ENCODE assay signal across 29 cellular contexts in the genomic region with DNA sequence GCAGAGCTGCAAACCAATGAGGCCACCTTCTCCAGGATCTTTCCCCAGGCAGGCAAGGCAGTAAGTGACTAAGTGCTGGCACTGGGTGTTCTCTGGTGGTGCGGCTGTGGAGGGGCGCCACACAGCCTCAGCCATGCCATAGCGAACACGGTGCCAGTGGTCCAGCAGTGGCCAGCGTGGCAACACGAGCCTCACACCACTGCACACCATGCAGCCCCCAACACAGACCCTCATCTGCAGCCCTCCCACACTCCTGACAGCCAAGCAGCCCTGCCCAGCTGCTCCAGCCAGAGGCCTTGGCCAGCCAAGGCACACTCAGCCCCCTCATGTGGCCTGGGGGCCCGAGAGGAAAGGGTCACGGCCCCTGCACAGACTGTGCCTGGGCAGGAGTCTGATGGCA. TPM values are rescaled to one million over a fixed set of nuclear protein-coding genes. Genes with fewer than 3 reads are reported as not detected.
DNase-seq lines count a peak whose midpoint lies in the region; ATAC-seq, FAIRE-seq and TF ChIP-seq lines count a peak whose summit lies in the region.
"Had no signal": no experiment of that assay in that cellular context is flagged by ENCODE, and none has a peak within 500 bp of the region (broad histone marks: within the 10 kb centered on the region; RNA-seq: fewer than 3 reads in every experiment).

No MANE protein-coding gene starts in this region.

- H4K20me1 ChIP-seq in K562 (replicated peaks; ENCODE audit: control insufficient read depth, insufficient read depth, low read length) = peaks cover 28% of the 10 kb centered on the region; the same call in 1 of the 2 replicates

- no peak for DNase-seq in activated CD4-positive, alpha-beta T cell treated with anti-CD3 and anti-CD28 coated beads, Interleukin-2, amount 10 ng/mL, durations not matched to agents 7 days and 5 days
- no peak for DNase-seq in activated CD4-positive, alpha-beta T cell treated with anti-CD3 and anti-CD28 coated beads for 48 hours
- DNase-seq in HFFc6 = no peak
- no peak for DNase-seq in K562 (ENCODE audit: extremely low read depth in 1 of 4, low spot score in 3 of 4)
- no peak for DNase-seq in psoas muscle
- no peak for DNase-seq in CD8-positive, alpha-beta memory T cell
- no peak for DNase-seq in ovary
- DNase-seq: activated gamma-delta T cell; activated T-cell treated with anti-CD3 and anti-CD28 coated beads for 4 hours; adrenal gland; CD8-positive, alpha-beta T cell; H9; kidney glomerular epithelial cell; lower lobe of right lung; NCI-H1436; NCI-H2081 treated with DMSO at 0.1 percent for 48 hours; NCI-H345; nephron progenitor cell; T-helper 1 cell had no signal

- H3K27me3 ChIP-seq in K562 (ENCODE audit: control insufficient read depth in 2 of 2, insufficient read depth in 2 of 2, low read length in 2 of 2) = no peaks in the 10 kb centered on the region
- H3K27me3 ChIP-seq in psoas muscle (ENCODE audit: insufficient read depth in 3 of 3, low read length in 2 of 3) = no peaks in the 10 kb centered on the region
- H3K27me3 ChIP-seq in CD8-positive, alpha-beta memory T cell (ENCODE audit: insufficient read depth, low read length, poor library complexity, severe bottlenecking) = no peaks in the 10 kb centered on the region
- no peaks in the 10 kb centered on the region for H3K27me3 ChIP-seq in ovary
- H3K27me3 ChIP-seq: adrenal gland, vagina had no signal

- H3K4me3 ChIP-seq in K562 (no peak overlapping the region), psoas muscle (no peak overlapping the region), ovary (no peak overlapping the region)
- no peak overlapping the region for H3K4me3 ChIP-seq in CD8-positive, alpha-beta memory T cell (ENCODE audit: low read length)
- H3K4me3 ChIP-seq: adrenal gland, lower lobe of right lung, prostate gland, thoracic aorta, vagina had no signal

- H3K9ac ChIP-seq in K562 (ENCODE audit: insufficient read depth in 1 of 2, low read depth in 2 of 2, low read length in 2 of 2) = peak overlapping the region in 1 of 2 experiments; percentile 83; a peak in 2 of 4 replicates

- no peaks in the 10 kb centered on the region for H3K27me3 Mint-ChIP-seq in activated CD4-positive, alpha-beta T cell treated with anti-CD3 and anti-CD28 coated beads, Interleukin-2, amount 10 ng/mL, durations not matched to agents 7 days and 5 days
- H3K27me3 Mint-ChIP-seq in HFFc6 (ENCODE audit: insufficient read depth) = peaks cover 13% of the 10 kb centered on the region
- H3K27me3 Mint-ChIP-seq in CD8-positive, alpha-beta memory T cell = no peaks in the 10 kb centered on the region
- H3K27me3 Mint-ChIP-seq: stimulated activated naive CD8-positive, alpha-beta T cell treated with anti-CD3 and anti-CD28 coated beads, Interleukin-15, Interleukin-2, amounts not matched to agents 100 ng/mL and 50 ng/mL, for 24 hours had no signal

- peaks cover 13% of the 10 kb centered on the region for H3K9me1 ChIP-seq in K562 (ENCODE audit: control insufficient read depth, insufficient read depth, low read length)

- peaks cover 77% of the 10 kb centered on the region for H3K79me2 ChIP-seq in K562 (ENCODE audit: control insufficient read depth, insufficient read depth, low read length)

- no peak for TF ChIP-seq RAD21 in K562 (CRISPR knock-in tag; conservative IDR thresholded peaks at IDR 0.05 in 1 of 2, IDR thresholded peaks at IDR 0.05 in 1 of 2)

- H3K9me3 ChIP-seq in K562 (replicated peaks; ENCODE audit: control insufficient read depth, insufficient read depth, low read depth, low read length) = no peaks in the 10 kb centered on the region
- no peaks in the 10 kb centered on the region for H3K9me3 ChIP-seq in psoas muscle
- H3K9me3 ChIP-seq in CD8-positive, alpha-beta memory T cell (ENCODE audit: low read length) = no peaks in the 10 kb centered on the region
- H3K9me3 ChIP-seq in ovary = no peaks in the 10 kb centered on the region
- H3K9me3 ChIP-seq: adrenal gland, lower lobe of right lung, prostate gland, thoracic aorta, vagina had no signal

- TF ChIP-seq POLR2A in K562 (conservative IDR thresholded peaks at IDR 0.05) = no peak
- TF ChIP-seq POLR2A in ovary (IDR thresholded peaks at IDR 0.05) = no peak

- POLR2A ChIA-PET in activated CD4-positive, alpha-beta T cell treated with anti-CD3 and anti-CD28 coated beads, Interleukin-2, amount 10 ng/mL, durations not matched to agents 7 days and 5 days (lab: Charles Lee) = no interaction called here
- POLR2A ChIA-PET in K562 (lab: Yijun Ruan, JAX) = interaction anchor here (0.6 to 4.3 kb wide), 2 partner anchors 11 to 588 kb away, joined by 3 to 30 read pairs; no protein-coding TSS in a partner anchor
- POLR2A ChIA-PET in CD8-positive, alpha-beta memory T cell (lab: Charles Lee) = no interaction called here

- H3K27ac ChIP-seq in K562 (ENCODE audit: extremely low read depth, low read depth, low read length) (no peak overlapping the region), psoas muscle (peak overlapping the region; percentile 30), ovary (no peak overlapping the region)
- no peak overlapping the region for H3K27ac ChIP-seq in CD8-positive, alpha-beta memory T cell (ENCODE audit: low read depth, low read length)
- H3K27ac ChIP-seq: 22Rv1, lower lobe of right lung, prostate gland, thoracic aorta had no signal

- no peak overlapping the region for H2AFZ ChIP-seq in K562 (ENCODE audit: low read depth, low read length)

- no peak overlapping the region for H3K4me2 ChIP-seq in K562 (ENCODE audit: insufficient read depth, low read length)

- no peak for TF ChIP-seq CTCF in HFFc6 (IDR thresholded peaks at IDR 0.05)
- no peak for TF ChIP-seq CTCF in K562 (IDR thresholded peaks at IDR 0.05 in 2 of 3, conservative IDR thresholded peaks at IDR 0.05 in 1 of 3; ENCODE audit: insufficient read depth in 2 of 3, low read depth in 1 of 3, low read length in 3 of 3)
- TF ChIP-seq CTCF in psoas muscle (IDR thresholded peaks at IDR 0.05) = no peak
- TF ChIP-seq CTCF in ovary (IDR thresholded peaks at IDR 0.05) = no peak

- in situ Hi-C loops in K562 (cut with MboI) = no loop called here

- CTCF ChIA-PET in activated CD4-positive, alpha-beta T cell treated with anti-CD3 and anti-CD28 coated beads, Interleukin-2, amount 10 ng/mL, durations not matched to agents 7 days and 5 days (lab: Charles Lee) = no interaction called here
- CTCF ChIA-PET in K562 (lab: Yijun Ruan, JAX; ENCODE audit: low intra/inter-chr PET ratio) = no interaction called here
- CTCF ChIA-PET in CD8-positive, alpha-beta memory T cell (lab: Charles Lee) = no interaction called here

- H3K4me3 Mint-ChIP-seq in activated CD4-positive, alpha-beta T cell treated with anti-CD3 and anti-CD28 coated beads, Interleukin-2, amount 10 ng/mL, durations not matched to agents 7 days and 5 days = no peak overlapping the region
- H3K4me3 Mint-ChIP-seq in HFFc6 = 0 out of 2 replicates have a peak overlapping the region, but pooled peaks have one; percentile 7
- peak overlapping the region in 1 of 7 donors; percentile 47 for H3K4me3 Mint-ChIP-seq in CD8-positive, alpha-beta memory T cell

- BruUV-seq in K562 (replicated peaks; lab: Mats Ljungman, UMichigan) = no TSS peak

- H3K4me1 ChIP-seq in K562 (replicated peaks in 1 of 2; ENCODE audit: control insufficient read depth in 2 of 2, insufficient read depth in 2 of 2, low read length in 2 of 2) (peaks cover 35 to 86% of the 10 kb centered on the region in 2 experiments), psoas muscle (peaks cover 62% of the 10 kb centered on the region), ovary (ENCODE audit: insufficient read depth) (peaks cover 16% of the 10 kb centered on the region)
- peaks cover 30% of the 10 kb centered on the region for H3K4me1 ChIP-seq in CD8-positive, alpha-beta memory T cell (ENCODE audit: insufficient read depth, low read length)

- H3K4me1 Mint-ChIP-seq in activated CD4-positive, alpha-beta T cell treated with anti-CD3 and anti-CD28 coated beads, Interleukin-2, amount 10 ng/mL, durations not matched to agents 7 days and 5 days = peaks cover 24% of the 10 kb centered on the region
- H3K4me1 Mint-ChIP-seq in HFFc6 (ENCODE audit: low read depth) = peaks cover 55% of the 10 kb centered on the region
- peaks cover 29 to 53% (median 37%) of the 10 kb centered on the region in 3 donors for H3K4me1 Mint-ChIP-seq in CD8-positive, alpha-beta memory T cell

- H3K36me3 ChIP-seq in K562 (ENCODE audit: control insufficient read depth, insufficient read depth, low read length) (peaks cover 58% of the 10 kb centered on the region), psoas muscle (ENCODE audit: insufficient read depth in 1 of 2, low read depth in 1 of 2) (peaks cover 0 to 37% of the 10 kb centered on the region in 2 donors), ovary (no peaks in the 10 kb centered on the region)
- peaks cover 7% of the 10 kb centered on the region for H3K36me3 ChIP-seq in CD8-positive, alpha-beta memory T cell (ENCODE audit: insufficient read depth, low read length)

- intact Hi-C loops in K562 (cut with micrococcal nuclease) (loop anchor here (5.0 kb wide), 1 partner anchor 56 kb away; a partner anchor contains a TSS), psoas muscle (cut with DNase I) (no loop called here), ovary (cut with DNase I) (no loop called here)

- peak overlapping the region; percentile 54 for H3K27ac Mint-ChIP-seq in activated CD4-positive, alpha-beta T cell treated with anti-CD3 and anti-CD28 coated beads, Interleukin-2, amount 10 ng/mL, durations not matched to agents 7 days and 5 days
- peak overlapping the region; percentile 31 for H3K27ac Mint-ChIP-seq in HFFc6
- H3K27ac Mint-ChIP-seq in CD8-positive, alpha-beta memory T cell = peak overlapping the region in 3 of 8 donors; percentile 66 to 83 (median 79)
- H3K27ac Mint-ChIP-seq: nephron progenitor cell had no signal

- ATAC-seq in K562 (no peak), psoas muscle (no peak), HG03039 (IDR thresholded peaks at IDR 0.05; ENCODE audit: unreplicated experiment) (no peak)
- ATAC-seq: activated CD4-positive, CD25-positive, alpha-beta regulatory T cell treated with anti-CD3 and anti-CD28 coated beads, Interleukin-2, amount 50 U/mL, for 24 hours; CD8-positive, alpha-beta T cell; lower lobe of right lung had no signal

- TF ChIP-seq EP300 in K562 (IDR thresholded peaks at IDR 0.05; ENCODE audit: low read length) (no peak), ovary (IDR thresholded peaks at IDR 0.05) (no peak)

- 97% methylated on average over 7 of the region's 8 CpGs for WGBS in K562 (ENCODE audit: insufficient coverage, low coverage, missing lambda C conversion rate)
- WGBS in psoas muscle, 3 donors = 64 to 87% (median 72%) methylated on average over 7 to 8 of the region's 8 CpGs
- WGBS in ovary, 3 donors = 79 to 87% (median 83%) methylated on average over 8 of the region's 8 CpGs

- no peaks in the 10 kb centered on the region for H3K9me3 Mint-ChIP-seq in activated CD4-positive, alpha-beta T cell treated with anti-CD3 and anti-CD28 coated beads, Interleukin-2, amount 10 ng/mL, durations not matched to agents 7 days and 5 days
- no peaks in the 10 kb centered on the region for H3K9me3 Mint-ChIP-seq in HFFc6
- no peaks in the 10 kb centered on the region for H3K9me3 Mint-ChIP-seq in CD8-positive, alpha-beta memory T cell
- H3K9me3 Mint-ChIP-seq: CD8-positive, alpha-beta T cell; H9; nephron progenitor cell; stimulated activated naive CD8-positive, alpha-beta T cell treated with anti-CD3 and anti-CD28 coated beads, Interleukin-15, Interleukin-2, amounts not matched to agents 100 ng/mL and 50 ng/mL, for 24 hours had no signal

- no peak for FAIRE-seq in K562 (lab: Jason Lieb, UNC)
- FAIRE-seq: HTR-8/SVneo, TTC549 had no signal

- H3K36me3 Mint-ChIP-seq in activated CD4-positive, alpha-beta T cell treated with anti-CD3 and anti-CD28 coated beads, Interleukin-2, amount 10 ng/mL, durations not matched to agents 7 days and 5 days (ENCODE audit: low read depth) = peaks cover 17% of the 10 kb centered on the region
- H3K36me3 Mint-ChIP-seq in HFFc6 (ENCODE audit: low read depth) = peaks cover 9% of the 10 kb centered on the region
- peaks cover 0 to 41% (median 2%) of the 10 kb centered on the region in 3 donors for H3K36me3 Mint-ChIP-seq in CD8-positive, alpha-beta memory T cell

RNA-seq across cellular contexts. Expression of a gene that starts 3.0 kb away (rescaled TPM):
- 100 to 1,000 TPM; 123 to 126 TPM for total RNA-seq in activated CD4-positive, alpha-beta T cell treated with anti-CD3 and anti-CD28 coated beads, Interleukin-2, amount 10 ng/mL, durations not matched to agents 7 days and 5 days
- total RNA-seq in HFFc6 (2021; fragmentation: NEBNext Ultra II Directional; extraction: Animal tissue kit (Norgen Biotek cat#: 25700)) = 10 to 100 TPM; 65.6 to 78.3 (median 69.8) TPM
- total RNA-seq in K562 (2011; cell fraction: chromatin; rRNA removed; ENCODE audit: low replicate concordance) = 317 and 866 TPM in 2 replicates
- 565 and 578 TPM in 2 replicates for total RNA-seq in K562 (2011; cell fraction: nucleolus; rRNA removed)
- 402 and 440 TPM in 2 replicates for total RNA-seq in K562 (2011; cell fraction: nucleoplasm; rRNA removed)
- total RNA-seq in K562 (2014; rRNA removed) = 151 and 179 TPM in 2 replicates
- 62.1 and 77.4 TPM in 2 replicates for total RNA-seq in K562 (2014; rRNA removed; fragmentation: Illumina TruSeq; extraction: Trizol)
- 85.4 and 88.8 TPM in 2 replicates for total RNA-seq in K562 (2015; rRNA removed; fragmentation: Illumina TruSeq; extraction: Trizol)
- 153 and 164 TPM in 2 replicates for total RNA-seq in K562 (2021)
- 110 and 164 TPM in 2 replicates for polyA plus RNA-seq in K562 (2011; rRNA removed)
- polyA plus RNA-seq in K562 (2011; cell fraction: cytosol; rRNA removed) = 195 and 300 TPM in 2 replicates
- 663 and 798 TPM in 2 replicates for polyA plus RNA-seq in K562 (2011; cell fraction: nucleus; rRNA removed)
- polyA plus RNA-seq in K562 (2012) = 151 and 204 TPM in 2 replicates
- polyA plus RNA-seq in K562 (2014; fragmentation: Illumina TruSeq; extraction: Trizol) = 143 and 151 TPM in 2 replicates
- polyA plus RNA-seq in K562 (2014; fragmentation: Nextera tagmentation; extraction: Ambion mirVana) = 10 to 100 TPM in 1 of 2 experiments, 1 to 10 TPM in 1; 3.6 to 11.8 TPM
- 183 TPM in 2 replicates for polyA plus RNA-seq in K562 (2014; rRNA removed)
- 68.4 and 103 TPM in 2 replicates for polyA minus RNA-seq in K562 (2011; rRNA and poly(A)+ RNA removed)
- 79.6 and 101 TPM in 2 replicates for polyA minus RNA-seq in K562 (2011; cell fraction: cytosol; rRNA and poly(A)+ RNA removed)
- 108 and 123 TPM in 2 replicates for polyA minus RNA-seq in K562 (2011; cell fraction: nucleus; rRNA and poly(A)+ RNA removed)
- 10 to 100 TPM; 55.6 to 80.8 (median 64.0) TPM for total RNA-seq in psoas muscle
- 10 to 100 TPM; 71.2 to 72.7 (median 71.8) TPM for polyA plus RNA-seq in psoas muscle
- 100 to 1,000 TPM; 117 to 118 TPM for total RNA-seq in CD8-positive, alpha-beta memory T cell
- 70.5 TPM for polyA plus RNA-seq in CD8-positive, alpha-beta memory T cell
- 100 to 1,000 TPM; 102 to 135 (median 109) TPM for total RNA-seq in ovary
- 100 to 1,000 TPM in 1 of 2 donors, 10 to 100 TPM in 1; 72.6 to 119 TPM for polyA plus RNA-seq in ovary

RNA-seq across cellular contexts. Expression of a gene that starts 3.1 kb away (rescaled TPM):
- 10 to 100 TPM; 25.2 to 27.6 TPM for total RNA-seq in activated CD4-positive, alpha-beta T cell treated with anti-CD3 and anti-CD28 coated beads, Interleukin-2, amount 10 ng/mL, durations not matched to agents 7 days and 5 days
- total RNA-seq in HFFc6 (2021; fragmentation: NEBNext Ultra II Directional; extraction: Animal tissue kit (Norgen Biotek cat#: 25700)) = 10 to 100 TPM; 24.6 to 31.5 (median 26.6) TPM
- total RNA-seq in K562 (2011; cell fraction: chromatin; rRNA removed; ENCODE audit: low replicate concordance) = 3.4 and 22.1 TPM in 2 replicates
- 31.8 and 32.0 TPM in 2 replicates for total RNA-seq in K562 (2011; cell fraction: nucleolus; rRNA removed)
- total RNA-seq in K562 (2011; cell fraction: nucleoplasm; rRNA removed) = 11.2 and 13.9 TPM in 2 replicates
- total RNA-seq in K562 (2014; rRNA removed) (21.6 and 33.4 TPM in 2 replicates), K562 (2014; rRNA removed; fragmentation: Illumina TruSeq; extraction: Trizol) (3.0 and 3.5 TPM in 2 replicates), K562 (2015; rRNA removed; fragmentation: Illumina TruSeq; extraction: Trizol) (8.4 and 10.1 TPM in 2 replicates), K562 (2021) (25.4 and 25.8 TPM in 2 replicates), psoas muscle (10 to 100 TPM; 18.2 to 39.5 (median 23.8) TPM), ovary (10 to 100 TPM; 13.8 to 21.0 (median 14.8) TPM)
- polyA plus RNA-seq in K562 (2011; rRNA removed) (3.5 and 5.7 TPM in 2 replicates), K562 (2014; fragmentation: Illumina TruSeq; extraction: Trizol) (2.7 and 9.1 TPM in 2 replicates), K562 (2014; fragmentation: Nextera tagmentation; extraction: Ambion mirVana) (under 1 TPM; 0.11 to 0.20 TPM), K562 (2014; rRNA removed) (12.4 and 12.9 TPM in 2 replicates), psoas muscle (10 to 100 TPM; 31.3 to 38.1 (median 33.4) TPM), ovary (10 to 100 TPM in 1 of 2 donors, 1 to 10 TPM in 1; 2.4 to 18.3 TPM)
- 7.2 and 32.1 TPM in 2 replicates for polyA plus RNA-seq in K562 (2011; cell fraction: cytosol; rRNA removed)
- 5.6 and 10.3 TPM in 2 replicates for polyA plus RNA-seq in K562 (2011; cell fraction: nucleus; rRNA removed)
- 14.5 and 17.3 TPM in 2 replicates for polyA plus RNA-seq in K562 (2012)
- polyA minus RNA-seq in K562 (2011; rRNA and poly(A)+ RNA removed) = 2.1 and 2.4 TPM in 2 replicates
- polyA minus RNA-seq in K562 (2011; cell fraction: cytosol; rRNA and poly(A)+ RNA removed) = 9.2 and 12.1 TPM in 2 replicates
- polyA minus RNA-seq in K562 (2011; cell fraction: nucleus; rRNA and poly(A)+ RNA removed) = 14.0 and 17.8 TPM in 2 replicates
- 10 to 100 TPM; 17.6 to 18.3 TPM for total RNA-seq in CD8-positive, alpha-beta memory T cell
- 23.6 TPM for polyA plus RNA-seq in CD8-positive, alpha-beta memory T cell

RNA-seq across cellular contexts. Expression of a gene that starts 9.6 kb away (rescaled TPM):
- 1 to 10 TPM; 3.1 to 3.7 TPM for total RNA-seq in activated CD4-positive, alpha-beta T cell treated with anti-CD3 and anti-CD28 coated beads, Interleukin-2, amount 10 ng/mL, durations not matched to agents 7 days and 5 days
- under 1 TPM; 0.07 to 0.20 (median 0.13) TPM for total RNA-seq in HFFc6 (2021; fragmentation: NEBNext Ultra II Directional; extraction: Animal tissue kit (Norgen Biotek cat#: 25700))
- 0.19 and 0.58 TPM in 2 replicates for total RNA-seq in K562 (2011; cell fraction: chromatin; rRNA removed; ENCODE audit: low replicate concordance)
- total RNA-seq in K562 (2011; cell fraction: nucleolus; rRNA removed) = 0.53 and 0.67 TPM in 2 replicates
- 0.15 and 0.23 TPM in 2 replicates for total RNA-seq in K562 (2011; cell fraction: nucleoplasm; rRNA removed)
- 0.12 TPM in 1 of 2 replicates, not detected in the other for total RNA-seq in K562 (2014; rRNA removed)
- not detected in 2 replicates for total RNA-seq in K562 (2014; rRNA removed; fragmentation: Illumina TruSeq; extraction: Trizol)
- total RNA-seq in K562 (2015; rRNA removed; fragmentation: Illumina TruSeq; extraction: Trizol) = 0.04 TPM in 1 of 2 replicates, not detected in the other
- total RNA-seq in K562 (2021) = 0.07 and 0.09 TPM in 2 replicates
- polyA plus RNA-seq in K562 (2011; rRNA removed) = 0.05 TPM in 1 of 2 replicates, not detected in the other
- 0.03 and 0.06 TPM in 2 replicates for polyA plus RNA-seq in K562 (2011; cell fraction: cytosol; rRNA removed)
- 0.25 and 0.31 TPM in 2 replicates for polyA plus RNA-seq in K562 (2011; cell fraction: nucleus; rRNA removed)
- 0.26 and 0.37 TPM in 2 replicates for polyA plus RNA-seq in K562 (2012)
- not detected in 2 replicates for polyA plus RNA-seq in K562 (2014; fragmentation: Illumina TruSeq; extraction: Trizol)
- polyA plus RNA-seq in K562 (2014; fragmentation: Nextera tagmentation; extraction: Ambion mirVana) = not detected
- polyA plus RNA-seq in K562 (2014; rRNA removed) = 0.03 and 0.13 TPM in 2 replicates
- polyA minus RNA-seq in K562 (2011; rRNA and poly(A)+ RNA removed) = not detected in 2 replicates
- polyA minus RNA-seq in K562 (2011; cell fraction: cytosol; rRNA and poly(A)+ RNA removed) = not detected in 2 replicates
- 0.13 and 0.22 TPM in 2 replicates for polyA minus RNA-seq in K562 (2011; cell fraction: nucleus; rRNA and poly(A)+ RNA removed)
- under 1 TPM in 3 of 4 donors, not detected in 1; 0.06 to 0.10 (median 0.06) TPM for total RNA-seq in psoas muscle
- under 1 TPM; 0.08 to 0.25 (median 0.18) TPM for polyA plus RNA-seq in psoas muscle
- total RNA-seq in CD8-positive, alpha-beta memory T cell = under 1 TPM; 0.53 to 0.62 TPM
- 0.28 TPM for polyA plus RNA-seq in CD8-positive, alpha-beta memory T cell
- under 1 TPM in 6 of 7 donors, not detected in 1; 0.07 to 0.40 (median 0.23) TPM for total RNA-seq in ovary
- polyA plus RNA-seq in ovary = under 1 TPM in 1 of 2 donors, not detected in 1; 0.24 TPM
- total RNA-seq: SK-MEL-5 had no signal

RNA-seq across cellular contexts. Expression of a gene that starts 13.1 kb away (rescaled TPM):
- total RNA-seq in activated CD4-positive, alpha-beta T cell treated with anti-CD3 and anti-CD28 coated beads, Interleukin-2, amount 10 ng/mL, durations not matched to agents 7 days and 5 days = 10 to 100 TPM; 18.9 to 24.4 TPM
- total RNA-seq in HFFc6 (2021; fragmentation: NEBNext Ultra II Directional; extraction: Animal tissue kit (Norgen Biotek cat#: 25700)) = 10 to 100 TPM; 23.5 to 28.7 (median 25.6) TPM
- 13.3 and 63.1 TPM in 2 replicates for total RNA-seq in K562 (2011; cell fraction: chromatin; rRNA removed; ENCODE audit: low replicate concordance)
- 74.5 and 90.1 TPM in 2 replicates for total RNA-seq in K562 (2011; cell fraction: nucleolus; rRNA removed)
- total RNA-seq in K562 (2011; cell fraction: nucleoplasm; rRNA removed) = 23.2 and 31.2 TPM in 2 replicates
- total RNA-seq in K562 (2014; rRNA removed) = 86.9 and 103 TPM in 2 replicates
- 5.6 and 7.0 TPM in 2 replicates for total RNA-seq in K562 (2014; rRNA removed; fragmentation: Illumina TruSeq; extraction: Trizol)
- total RNA-seq in K562 (2015; rRNA removed; fragmentation: Illumina TruSeq; extraction: Trizol) = 29.7 and 31.4 TPM in 2 replicates
- total RNA-seq in K562 (2021) = 80.1 and 83.0 TPM in 2 replicates
- polyA plus RNA-seq in K562 (2011; rRNA removed) = 13.6 and 22.4 TPM in 2 replicates
- 29.8 and 137 TPM in 2 replicates for polyA plus RNA-seq in K562 (2011; cell fraction: cytosol; rRNA removed)
- 41.7 and 71.9 TPM in 2 replicates for polyA plus RNA-seq in K562 (2011; cell fraction: nucleus; rRNA removed)
- polyA plus RNA-seq in K562 (2012) = 35.1 and 53.3 TPM in 2 replicates
- polyA plus RNA-seq in K562 (2014; fragmentation: Illumina TruSeq; extraction: Trizol) = 10.5 and 25.1 TPM in 2 replicates
- 1 to 10 TPM in 1 of 2 experiments, under 1 TPM in 1; 0.62 to 1.7 TPM for polyA plus RNA-seq in K562 (2014; fragmentation: Nextera tagmentation; extraction: Ambion mirVana)
- polyA plus RNA-seq in K562 (2014; rRNA removed) = 68.5 and 76.0 TPM in 2 replicates
- 3.5 and 5.7 TPM in 2 replicates for polyA minus RNA-seq in K562 (2011; rRNA and poly(A)+ RNA removed)
- polyA minus RNA-seq in K562 (2011; cell fraction: cytosol; rRNA and poly(A)+ RNA removed) = 22.0 and 25.8 TPM in 2 replicates
- polyA minus RNA-seq in K562 (2011; cell fraction: nucleus; rRNA and poly(A)+ RNA removed) = 33.5 and 38.2 TPM in 2 replicates
- 1 to 10 TPM; 3.7 to 7.3 (median 5.8) TPM for total RNA-seq in psoas muscle
- 1 to 10 TPM; 7.9 to 9.1 (median 9.0) TPM for polyA plus RNA-seq in psoas muscle
- total RNA-seq in CD8-positive, alpha-beta memory T cell = 10 to 100 TPM; 32.9 to 34.3 TPM
- 22.0 TPM for polyA plus RNA-seq in CD8-positive, alpha-beta memory T cell
- 10 to 100 TPM; 12.5 to 27.6 (median 21.7) TPM for total RNA-seq in ovary
- 10 to 100 TPM in 1 of 2 donors, under 1 TPM in 1; 0.18 to 14.7 TPM for polyA plus RNA-seq in ovary

RNA-seq across cellular contexts. Expression of a gene that starts 13.7 kb away (rescaled TPM):
- total RNA-seq in activated CD4-positive, alpha-beta T cell treated with anti-CD3 and anti-CD28 coated beads, Interleukin-2, amount 10 ng/mL, durations not matched to agents 7 days and 5 days = 10 to 100 TPM; 69.5 to 92.1 TPM
- 10 to 100 TPM; 39.4 to 50.8 (median 42.6) TPM for total RNA-seq in HFFc6 (2021; fragmentation: NEBNext Ultra II Directional; extraction: Animal tissue kit (Norgen Biotek cat#: 25700))
- total RNA-seq in K562 (2011; cell fraction: chromatin; rRNA removed; ENCODE audit: low replicate concordance) = 140 and 407 TPM in 2 replicates
- total RNA-seq in K562 (2011; cell fraction: nucleolus; rRNA removed) = 278 and 333 TPM in 2 replicates
- 136 and 156 TPM in 2 replicates for total RNA-seq in K562 (2011; cell fraction: nucleoplasm; rRNA removed)
- total RNA-seq in K562 (2014; rRNA removed) (29.6 and 33.3 TPM in 2 replicates), K562 (2014; rRNA removed; fragmentation: Illumina TruSeq; extraction: Trizol) (1.9 and 3.5 TPM in 2 replicates), K562 (2015; rRNA removed; fragmentation: Illumina TruSeq; extraction: Trizol) (14.0 and 15.2 TPM in 2 replicates), K562 (2021) (44.1 and 49.0 TPM in 2 replicates), psoas muscle (10 to 100 TPM; 20.8 to 32.0 (median 26.3) TPM), ovary (10 to 100 TPM; 23.1 to 62.4 (median 46.4) TPM)
- polyA plus RNA-seq in K562 (2011; rRNA removed) (12.0 and 27.1 TPM in 2 replicates), K562 (2014; fragmentation: Illumina TruSeq; extraction: Trizol) (7.2 and 11.8 TPM in 2 replicates), K562 (2014; fragmentation: Nextera tagmentation; extraction: Ambion mirVana) (under 1 TPM; 0.01 to 0.06 TPM), K562 (2014; rRNA removed) (43.8 and 44.8 TPM in 2 replicates), psoas muscle (10 to 100 TPM; 14.7 to 23.7 (median 15.5) TPM), ovary (10 to 100 TPM in 1 of 2 donors, 1 to 10 TPM in 1; 3.5 to 33.4 TPM)
- polyA plus RNA-seq in K562 (2011; cell fraction: cytosol; rRNA removed) = 8.5 and 20.8 TPM in 2 replicates
- polyA plus RNA-seq in K562 (2011; cell fraction: nucleus; rRNA removed) = 346 and 462 TPM in 2 replicates
- polyA plus RNA-seq in K562 (2012) = 38.9 and 49.6 TPM in 2 replicates
- 6.3 and 10.7 TPM in 2 replicates for polyA minus RNA-seq in K562 (2011; rRNA and poly(A)+ RNA removed)
- polyA minus RNA-seq in K562 (2011; cell fraction: cytosol; rRNA and poly(A)+ RNA removed) = 13.7 and 15.3 TPM in 2 replicates
- polyA minus RNA-seq in K562 (2011; cell fraction: nucleus; rRNA and poly(A)+ RNA removed) = 42.4 and 46.1 TPM in 2 replicates
- total RNA-seq in CD8-positive, alpha-beta memory T cell = 10 to 100 TPM; 36.4 to 38.8 TPM
- 6.9 TPM for polyA plus RNA-seq in CD8-positive, alpha-beta memory T cell
